ENCODE assay signal across 8 cellular contexts in genomic region chr15:82810061-82810862, GRCh38. TPM values are rescaled to one million over a fixed set of nuclear protein-coding genes. Genes with fewer than 3 reads are reported as not detected.
DNase-seq lines count a peak whose midpoint lies in the region; ATAC-seq, FAIRE-seq and TF ChIP-seq lines count a peak whose summit lies in the region.

No MANE protein-coding gene starts in this region.

- peak; percentile 23 for ATAC-seq in HG02852 (IDR thresholded peaks at IDR 0.05; ENCODE audit: unreplicated experiment)
- peak; percentile 42 for ATAC-seq in gastroesophageal sphincter
- peak; percentile 13 to 60 (median 24) for ATAC-seq in pancreas

- H3K27me3 ChIP-seq in NT2/D1 (ENCODE audit: insufficient read depth, insufficient read length) (no peaks in the 10 kb centered on the region), gastroesophageal sphincter (no peaks in the 10 kb centered on the region), pancreas (no peaks in the 10 kb centered on the region)

- H3K4me3 ChIP-seq in NT2/D1 (ENCODE audit: insufficient read length, low read depth) (peak overlapping the region; percentile 94), gastroesophageal sphincter (peak overlapping the region; percentile 83 to 96), pancreas (peak overlapping the region; percentile 72 to 96 (median 83))

- no peak for TF ChIP-seq EP300 in gastroesophageal sphincter (IDR thresholded peaks at IDR 0.05)

- 0 to 2% methylated on average over 4 to 5 of the region's 80 CpGs for WGBS in gastroesophageal sphincter (ENCODE audit: low coverage in 1 of 2), 2 donors
- 0% methylated on average over 71 to 80 of the region's 80 CpGs for WGBS in pancreas, 2 donors

- no peak for TF ChIP-seq CTCF in gastroesophageal sphincter (IDR thresholded peaks at IDR 0.05)
- no peak for TF ChIP-seq CTCF in pancreas (IDR thresholded peaks at IDR 0.05)

- H3K4me1 ChIP-seq in NT2/D1 (ENCODE audit: insufficient read depth, insufficient read length) (no peaks in the 10 kb centered on the region), gastroesophageal sphincter (peaks cover 0 to 35% (median 9%) of the 10 kb centered on the region in 3 donors), pancreas (peaks cover 6 to 16% (median 9%) of the 10 kb centered on the region in 3 donors)

- TF ChIP-seq POLR2A in gastroesophageal sphincter (IDR thresholded peaks at IDR 0.05): peak; percentile 6 to 9

- DNase-seq in SIG-M5 treated with dmso at 0.1 percent for 504 hours (lab: John Stamatoyannopoulos, UW; ENCODE audit: unreplicated experiment) (peak; percentile 70), SIG-M5 (lab: John Stamatoyannopoulos, UW) (no peak), NT2/D1 (ENCODE audit: low read depth, low spot score) (no peak), pancreas (peak in 5 of 6 donors; percentile 31 to 81 (median 63)), NCI-H187 (lab: John Stamatoyannopoulos, UW) (no peak)
- DNase-seq in activated T-helper 9 cell treated with anti-CD3 and anti-CD28 coated beads, Interleukin-2, amount 50 U/mL, for 16 hours (ENCODE audit: low read depth): peak; percentile 8

- H3K9me3 ChIP-seq in NT2/D1 (ENCODE audit: insufficient read depth, low read length) (no peaks in the 10 kb centered on the region), gastroesophageal sphincter (no peaks in the 10 kb centered on the region), pancreas (no peaks in the 10 kb centered on the region)

- H3K36me3 ChIP-seq in NT2/D1 (ENCODE audit: insufficient read depth, insufficient read length, low read length): peaks cover 18% of the 10 kb centered on the region
- H3K36me3 ChIP-seq in gastroesophageal sphincter: peaks cover 0 to 17% of the 10 kb centered on the region in 2 donors
- H3K36me3 ChIP-seq in pancreas: peaks cover 0 to 10% (median 7%) of the 10 kb centered on the region in 3 donors

- FAIRE-seq in pancreas (lab: Jason Lieb, UNC): no peak

- peak overlapping the region; percentile 93 for H3K9ac ChIP-seq in NT2/D1 (ENCODE audit: insufficient read length, low read depth)

- H3K27ac ChIP-seq in gastroesophageal sphincter (peak overlapping the region; percentile 91 to 100 (median 100)), pancreas (peak overlapping the region; percentile 96 to 99 (median 99))

- intact Hi-C loops in pancreas (cut with DNase I): no loop called here

RNA-seq across cellular contexts. Expression of gene WHAMM, which starts 0.8 kb away (rescaled TPM):
- total RNA-seq in gastroesophageal sphincter: 10 to 100 TPM in 3 of 4 donors, 1 to 10 TPM in 1; 9.2 to 16.0 (median 11.5) TPM
- 1 to 10 TPM; 3.7 to 6.1 (median 4.6) TPM for total RNA-seq in pancreas
- polyA plus RNA-seq in pancreas: 1 to 10 TPM; 4.0 to 4.2 TPM

RNA-seq across cellular contexts. Expression of gene FSD2, which starts 4.4 kb away (rescaled TPM):
- total RNA-seq in gastroesophageal sphincter (not detected), pancreas (under 1 TPM in 2 of 6 donors, not detected in 4; 0.04 to 0.09 TPM)
- under 1 TPM; 0.04 to 0.07 TPM for polyA plus RNA-seq in pancreas

Comparison
In these comparisons a context has a peak if more than half of its experiments do, and no peak if none do; other contexts are left out.
1. DNase-seq: peak in SIG-M5 treated with dmso at 0.1 percent for 504 hours (single experiment), activated T-helper 9 cell treated with anti-CD3 and anti-CD28 coated beads, Interleukin-2, amount 50 U/mL, for 16 hours (single experiment) and pancreas (5 of 6); none in SIG-M5 (single experiment), NT2/D1 (single experiment) and NCI-H187 (0 of 2).
2. Peak in every context shown above with its lines, with median percentiles within 50 percentile points of each other: ATAC-seq and H3K4me3 ChIP-seq.